In the genomic region with DNA sequence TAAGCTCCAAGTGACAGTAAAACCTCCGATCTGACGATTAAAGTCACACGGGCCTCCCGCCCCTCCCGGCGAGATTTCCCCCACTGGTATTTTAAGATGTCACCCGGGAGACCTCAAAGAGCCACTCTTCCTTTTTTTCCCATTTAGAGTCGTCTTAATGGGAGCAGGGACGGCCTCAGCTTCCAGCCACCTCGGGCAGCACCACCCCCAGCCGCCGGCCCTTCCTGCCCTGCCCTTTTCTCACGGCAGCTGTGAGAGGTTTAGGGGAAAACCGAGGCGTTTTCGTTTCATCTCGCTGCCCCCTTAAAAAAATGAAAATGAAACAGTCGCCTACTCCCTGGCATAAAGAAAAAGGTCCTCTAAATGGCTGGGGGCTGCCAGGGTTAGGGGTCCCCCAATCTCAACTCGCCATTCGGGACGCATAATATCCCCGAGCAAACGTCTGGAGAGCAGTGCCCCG, we compare ENCODE assay signal across 8 cellular contexts. TPM values are rescaled to one million over a fixed set of nuclear protein-coding genes. Genes with fewer than 3 reads are reported as not detected.
DNase-seq lines count a peak whose midpoint lies in the region; ATAC-seq and TF ChIP-seq lines count a peak whose summit lies in the region.

No MANE protein-coding gene starts in this region.

- peaks cover 57% of the 10 kb centered on the region for H3K79me2 ChIP-seq in DOHH2 (ENCODE audit: control insufficient read depth, low read length)

- H3K36me3 ChIP-seq in DOHH2 (ENCODE audit: control insufficient read depth, low read length) (peaks cover 43% of the 10 kb centered on the region), muscle layer of duodenum (ENCODE audit: control insufficient read depth in 1 of 2, insufficient read depth in 2 of 2, low read length in 2 of 2) (no peaks in the 10 kb centered on the region)

- H3K27me3 ChIP-seq in DOHH2 (ENCODE audit: control insufficient read depth, low read length) (peaks cover 9% of the 10 kb centered on the region; the same call in 1 of the 2 replicates), muscle layer of duodenum (ENCODE audit: low read depth, low read length) (peaks cover 79% of the 10 kb centered on the region)

- H3K27me3 Mint-ChIP-seq in activated naive CD8-positive, alpha-beta T cell treated with anti-CD3 and anti-CD28 coated beads for 36 hours = no peaks in the 10 kb centered on the region

- ATAC-seq in HG03342 (IDR thresholded peaks at IDR 0.05; ENCODE audit: unreplicated experiment) (no peak), HG03108 (IDR thresholded peaks at IDR 0.05; ENCODE audit: unreplicated experiment) (no peak)

- peaks cover 72% of the 10 kb centered on the region for H3K36me3 Mint-ChIP-seq in activated naive CD8-positive, alpha-beta T cell treated with anti-CD3 and anti-CD28 coated beads for 36 hours

- no peaks in the 10 kb centered on the region for H3K9me3 Mint-ChIP-seq in activated naive CD8-positive, alpha-beta T cell treated with anti-CD3 and anti-CD28 coated beads for 36 hours

- peaks cover 56% of the 10 kb centered on the region for H3K4me1 Mint-ChIP-seq in activated naive CD8-positive, alpha-beta T cell treated with anti-CD3 and anti-CD28 coated beads for 36 hours

- H3K4me2 ChIP-seq in DOHH2 (ENCODE audit: low read length) = peak overlapping the region; percentile 82

- H3K27ac ChIP-seq in DOHH2 (ENCODE audit: low read depth, low read length) (peak overlapping the region; percentile 37; the same call in 1 of the 2 replicates), muscle layer of duodenum (ENCODE audit: low read length) (no peak overlapping the region)

- peak overlapping the region; percentile 97 for H3K4me3 Mint-ChIP-seq in activated naive CD8-positive, alpha-beta T cell treated with anti-CD3 and anti-CD28 coated beads for 36 hours

- DNase-seq in NCI-H82 (lab: John Stamatoyannopoulos, UW) = peak; percentile 33
- DNase-seq in activated naive CD8-positive, alpha-beta T cell treated with anti-CD3 and anti-CD28 coated beads for 36 hours = peak; percentile 42
- no peak for DNase-seq in SK-N-DZ (ENCODE audit: low spot score)
- DNase-seq in DMS153 (lab: John Stamatoyannopoulos, UW) = no peak

- H3K4me3 ChIP-seq in DOHH2 (ENCODE audit: low read length) (peak overlapping the region; percentile 85), muscle layer of duodenum (ENCODE audit: low read depth in 1 of 2, low read length in 2 of 2) (peak overlapping the region; percentile 32 to 45)

- no peak for TF ChIP-seq CTCF in DOHH2 (IDR thresholded peaks at IDR 0.05; ENCODE audit: low read depth, low read length, poor library complexity, severe bottlenecking)

- H3K27ac Mint-ChIP-seq in activated naive CD8-positive, alpha-beta T cell treated with anti-CD3 and anti-CD28 coated beads for 36 hours = peak overlapping the region; percentile 95

- H3K9me3 ChIP-seq in DOHH2 (ENCODE audit: control insufficient read depth, insufficient read depth, low read length) (no peaks in the 10 kb centered on the region), muscle layer of duodenum (ENCODE audit: control insufficient read depth in 1 of 2, low read length in 2 of 2) (no peaks in the 10 kb centered on the region)

- H4K20me1 ChIP-seq in DOHH2 (ENCODE audit: control insufficient read depth, insufficient read depth, low read depth, low read length) = peaks cover 27% of the 10 kb centered on the region; the same call in 1 of the 2 replicates

- H3F3A ChIP-seq in DOHH2 (ENCODE audit: control insufficient read depth, insufficient read depth) = no peaks in the 10 kb centered on the region

- peaks cover 69% of the 10 kb centered on the region for H3K4me1 ChIP-seq in DOHH2 (ENCODE audit: control insufficient read depth, low read length)
- H3K4me1 ChIP-seq in muscle layer of duodenum (ENCODE audit: control insufficient read depth in 1 of 2, insufficient read depth in 2 of 2, low read length in 2 of 2) = peaks cover 3 to 26% of the 10 kb centered on the region in 2 donors

- H3K9me2 ChIP-seq in DOHH2 (replicated peaks; ENCODE audit: control insufficient read depth, low read length) = no peaks in the 10 kb centered on the region

RNA-seq across cellular contexts. Expression of a gene that starts 1.4 kb away (rescaled TPM):
- 100 to 1,000 TPM; 144 TPM for total RNA-seq in activated naive CD8-positive, alpha-beta T cell treated with anti-CD3 and anti-CD28 coated beads for 36 hours
- 0.05 TPM in 1 of 2 replicates, not detected in the other for polyA plus RNA-seq in SK-N-DZ (2014; cell fraction: cytosol; rRNA removed)
- polyA plus RNA-seq in SK-N-DZ (2014; cell fraction: nucleus; rRNA removed) = not detected in 2 replicates

Comparison
In these comparisons a context has a peak if more than half of its experiments do, and no peak if none do; other contexts are left out.
1. DNase-seq: peak in NCI-H82 (single experiment) and activated naive CD8-positive, alpha-beta T cell treated with anti-CD3 and anti-CD28 coated beads for 36 hours (single experiment); none in SK-N-DZ (single experiment) and DMS153 (single experiment).